In genomic region chr1:111802110-111802509, GRCh38 we compare ENCODE assay signal across 13 cellular contexts. TPM values are rescaled to one million over a fixed set of nuclear protein-coding genes. Genes with fewer than 3 reads are reported as not detected.
DNase-seq lines count a peak whose midpoint lies in the region; ATAC-seq and TF ChIP-seq lines count a peak whose summit lies in the region.
"Had no signal": no experiment of that assay in that cellular context is flagged by ENCODE, and none has a peak within 500 bp of the region (broad histone marks: within the 10 kb centered on the region; RNA-seq: fewer than 3 reads in every experiment).

No MANE protein-coding gene starts in this region.

- no peak overlapping the region for H3K27ac ChIP-seq in thyroid gland

- H3K9me3 ChIP-seq in thyroid gland: no peaks in the 10 kb centered on the region

- DNase-seq in Right ventricle myocardium inferior (ENCODE audit: missing footprints) (no peak), cardiac septum (ENCODE audit: low spot score) (no peak), Right ventricle myocardium superior (peak; percentile 70), left ventricle myocardium superior (peak; percentile 70), thyroid gland (peak; percentile 77 to 83), NOMO-1 treated with dmso at 0.1 percent for 144 hours (lab: John Stamatoyannopoulos, UW; ENCODE audit: unreplicated experiment) (no peak), putamen (ENCODE audit: low spot score) (no peak)
- DNase-seq: CD4-positive, alpha-beta T cell; DMS 273 treated with DMSO at 0.1 percent for 48 hours; DMS79; GOT3 had no signal

- no peaks in the 10 kb centered on the region for H3K27me3 ChIP-seq in thyroid gland

- ATAC-seq in Right ventricle myocardium inferior (peak; percentile 79), Right ventricle myocardium superior (ENCODE audit: poor library complexity) (peak; percentile 86), left ventricle myocardium superior (peak; percentile 85), HG03039 (IDR thresholded peaks at IDR 0.05; ENCODE audit: unreplicated experiment) (no peak)
- ATAC-seq: GM12878 had no signal

- H3K4me3 ChIP-seq in thyroid gland (replicated peaks in 1 of 3): no peak overlapping the region
- H3K4me3 ChIP-seq: GM12878 had no signal

- no peak for TF ChIP-seq CTCF in thyroid gland (IDR thresholded peaks at IDR 0.05)

- TF ChIP-seq POLR2A in thyroid gland (IDR thresholded peaks at IDR 0.05): no peak

- intact Hi-C loops in Right ventricle myocardium inferior (cut with DNase I): loop anchor here (2.0 to 5.0 kb wide), 4 partner anchors 55 to 340 kb away; no protein-coding TSS in a partner anchor
- intact Hi-C loops in cardiac septum (cut with DNase I): loop anchor here (5.0 to 10.0 kb wide), 3 partner anchors 40 to 343 kb away; no protein-coding TSS in a partner anchor
- intact Hi-C loops in Right ventricle myocardium superior (cut with DNase I): loop anchor here (2.0 kb wide), 1 partner anchor 187 kb away; the partner anchor contains the start of gene KCND3
- intact Hi-C loops in left ventricle myocardium superior (cut with micrococcal nuclease): no loop called here
- intact Hi-C loops in thyroid gland (cut with DNase I): no loop called here

- H3K4me1 ChIP-seq in thyroid gland: no peaks in the 10 kb centered on the region

- no peaks in the 10 kb centered on the region for H3K36me3 ChIP-seq in thyroid gland

- 58 to 60% methylated on average over 6 of the region's 6 CpGs for WGBS in thyroid gland, 2 donors

RNA-seq across cellular contexts. Expression of gene DDX20, which starts 46.4 kb away (rescaled TPM):
- 6.6 TPM for total RNA-seq in Right ventricle myocardium inferior
- 7.6 TPM for total RNA-seq in cardiac septum
- 5.8 TPM for total RNA-seq in Right ventricle myocardium superior
- total RNA-seq in left ventricle myocardium superior: 7.1 TPM
- 10 to 100 TPM; 15.7 to 32.6 (median 20.8) TPM for total RNA-seq in thyroid gland

Comparison
In these comparisons a context has a peak if more than half of its experiments do, and no peak if none do; other contexts are left out.
1. DNase-seq: peak in Right ventricle myocardium superior (single experiment), left ventricle myocardium superior (single experiment) and thyroid gland (2 of 2); none in Right ventricle myocardium inferior (single experiment), cardiac septum (single experiment), NOMO-1 treated with dmso at 0.1 percent for 144 hours (single experiment) and putamen (single experiment).
2. intact Hi-C loops: an anchor here in Right ventricle myocardium inferior (2.0 to 5.0 kb wide), cardiac septum (5.0 to 10.0 kb wide) and Right ventricle myocardium superior (2.0 kb wide); none called in left ventricle myocardium superior and thyroid gland.